ENCODE assay signal across 32 cellular contexts in the genomic region with DNA sequence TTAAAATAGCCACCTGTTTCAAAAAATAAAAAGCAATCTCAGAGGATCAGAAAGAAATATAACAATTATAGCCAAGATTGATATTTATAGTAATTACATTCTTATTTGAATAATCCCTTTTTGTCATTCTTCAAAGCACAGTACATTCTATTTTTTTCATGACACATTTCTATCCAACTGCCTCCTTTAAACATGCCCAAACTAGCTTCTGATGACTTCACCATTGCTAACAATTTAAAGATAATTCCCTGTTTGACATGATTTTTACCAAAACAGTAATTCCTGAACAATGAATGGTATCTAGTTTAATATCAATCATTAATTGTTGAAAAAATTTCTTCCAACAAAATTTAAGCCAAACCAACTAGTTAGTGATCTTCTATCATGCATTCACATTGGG.
"Had no signal": no experiment of that assay in that cellular context is flagged by ENCODE, and none has a peak within 500 bp of the region (broad histone marks: within the 10 kb centered on the region; RNA-seq: fewer than 3 reads in every experiment).

No MANE protein-coding gene starts in this region.

- H3K9me3 Mint-ChIP-seq: activated CD4-positive, alpha-beta memory T cell treated with anti-CD3 and anti-CD28 coated beads for 36 hours; activated naive CD4-positive, alpha-beta T cell treated with anti-CD3 and anti-CD28 coated beads for 36 hours; activated naive CD4-positive, alpha-beta T cell treated with anti-CD3 and anti-CD28 coated beads, Interleukin-2, amount 50 U/mL, for 24 hours; activated naive CD8-positive, alpha-beta T cell treated with anti-CD3 and anti-CD28 coated beads for 36 hours; activated naive CD8-positive, alpha-beta T cell treated with anti-CD3 and anti-CD28 coated beads, Interleukin-2, amount 50 U/mL, for 24 hours; activated T-helper 1 cell treated with anti-CD3 and anti-CD28 coated beads, Interleukin-12 subunit alpha, Interleukin-12 subunit beta, Interleukin-2, Interleukin-4 antibody, amounts not matched to agents 30 ng/mL and 10 ng/mL and 1 ng/mL, durations not matched to agents 14 hours and 24 hours and 36 hours; activated T-helper 2 cell treated with anti-CD3 and anti-CD28 coated beads, Interferon-gamma antibody, Interleukin-2, Interleukin-4, amounts not matched to agents 10 μg/mL and 5 μg/mL and 100 μg/mL, durations not matched to agents 14 hours and 24 hours and 36 hours; central memory CD8-positive, alpha-beta T cell; dendritic cell treated with granulocyte-macrophage colony-stimulating factor and Interleukin-4, amounts not matched to agents 40 ng/mL and 50 ng/mL, for 4 days; endodermal cell had no signal

- H3K4me3 Mint-ChIP-seq: activated CD4-positive, alpha-beta memory T cell treated with anti-CD3 and anti-CD28 coated beads for 36 hours; activated CD4-positive, alpha-beta T cell treated with anti-CD3 and anti-CD28 coated beads for 36 hours; activated CD4-positive, alpha-beta T cell treated with anti-CD3 and anti-CD28 coated beads, Interleukin-2, amount 10 ng/mL, durations not matched to agents 24 days and 14 days; activated CD8-positive, alpha-beta memory T cell treated with anti-CD3 and anti-CD28 coated beads, Interleukin-2, amount 10 ng/mL, durations not matched to agents 7 days and 5 days; activated CD8-positive, alpha-beta T cell treated with anti-CD3 and anti-CD28 coated beads, Interleukin-2, amount 10 ng/mL, durations not matched to agents 7 days and 5 days; activated naive CD4-positive, alpha-beta T cell treated with anti-CD3 and anti-CD28 coated beads for 36 hours; activated naive CD4-positive, alpha-beta T cell treated with anti-CD3 and anti-CD28 coated beads, Interleukin-2, amount 50 U/mL, for 24 hours; activated naive CD8-positive, alpha-beta T cell treated with anti-CD3 and anti-CD28 coated beads for 36 hours; activated naive CD8-positive, alpha-beta T cell treated with anti-CD3 and anti-CD28 coated beads, Interleukin-2, amount 50 U/mL, for 24 hours; activated T-helper 1 cell treated with anti-CD3 and anti-CD28 coated beads, Interleukin-12 subunit alpha, Interleukin-12 subunit beta, Interleukin-2, Interleukin-4 antibody, amounts not matched to agents 30 ng/mL and 10 ng/mL and 1 ng/mL, durations not matched to agents 14 hours and 24 hours and 36 hours; central memory CD8-positive, alpha-beta T cell; dendritic cell treated with granulocyte-macrophage colony-stimulating factor and Interleukin-4, amounts not matched to agents 40 ng/mL and 50 ng/mL, for 4 days; endodermal cell; T-helper 17 cell had no signal

- H3K36me3 ChIP-seq: adrenal gland, gastrocnemius medialis, heart left ventricle had no signal

- H3K4me1 ChIP-seq: adrenal gland, body of pancreas, gastrocnemius medialis had no signal

- H3K27ac Mint-ChIP-seq: activated CD4-positive, alpha-beta memory T cell treated with anti-CD3 and anti-CD28 coated beads for 36 hours; activated CD4-positive, alpha-beta T cell treated with anti-CD3 and anti-CD28 coated beads for 36 hours; activated CD4-positive, alpha-beta T cell treated with anti-CD3 and anti-CD28 coated beads, Interleukin-2, amount 10 ng/mL, durations not matched to agents 24 days and 14 days; activated CD8-positive, alpha-beta memory T cell treated with anti-CD3 and anti-CD28 coated beads, Interleukin-2, amount 10 ng/mL, durations not matched to agents 7 days and 5 days; activated CD8-positive, alpha-beta T cell treated with anti-CD3 and anti-CD28 coated beads, Interleukin-2, amount 10 ng/mL, durations not matched to agents 7 days and 5 days; activated naive CD4-positive, alpha-beta T cell treated with anti-CD3 and anti-CD28 coated beads for 36 hours; activated naive CD4-positive, alpha-beta T cell treated with anti-CD3 and anti-CD28 coated beads, Interleukin-2, amount 50 U/mL, for 24 hours; activated naive CD8-positive, alpha-beta T cell treated with anti-CD3 and anti-CD28 coated beads for 36 hours; activated naive CD8-positive, alpha-beta T cell treated with anti-CD3 and anti-CD28 coated beads, Interleukin-2, amount 50 U/mL, for 24 hours; activated T-helper 1 cell treated with anti-CD3 and anti-CD28 coated beads, Interleukin-12 subunit alpha, Interleukin-12 subunit beta, Interleukin-2, Interleukin-4 antibody, amounts not matched to agents 30 ng/mL and 10 ng/mL and 1 ng/mL, durations not matched to agents 14 hours and 24 hours and 36 hours; activated T-helper 2 cell treated with anti-CD3 and anti-CD28 coated beads, Interferon-gamma antibody, Interleukin-2, Interleukin-4, amounts not matched to agents 10 μg/mL and 5 μg/mL and 100 μg/mL, durations not matched to agents 14 hours and 24 hours and 36 hours; dendritic cell treated with granulocyte-macrophage colony-stimulating factor and Interleukin-4, amounts not matched to agents 40 ng/mL and 50 ng/mL, for 4 days; endodermal cell; T-helper 17 cell had no signal

- H3K9me3 ChIP-seq: adrenal gland, body of pancreas, gastrocnemius medialis, heart left ventricle had no signal

- H3K27me3 Mint-ChIP-seq: activated CD4-positive, alpha-beta T cell treated with anti-CD3 and anti-CD28 coated beads for 36 hours; activated naive CD8-positive, alpha-beta T cell treated with anti-CD3 and anti-CD28 coated beads, Interleukin-2, amount 50 U/mL, for 24 hours; dendritic cell treated with granulocyte-macrophage colony-stimulating factor and Interleukin-4, amounts not matched to agents 40 ng/mL and 50 ng/mL, for 4 days had no signal

- H3K4me3 ChIP-seq: adrenal gland, body of pancreas, coronary artery, dorsolateral prefrontal cortex, gastrocnemius medialis, heart left ventricle had no signal

- H3K4me1 Mint-ChIP-seq: activated CD4-positive, alpha-beta T cell treated with anti-CD3 and anti-CD28 coated beads for 36 hours; activated CD4-positive, alpha-beta T cell treated with anti-CD3 and anti-CD28 coated beads, Interleukin-2, amount 10 ng/mL, durations not matched to agents 24 days and 14 days; activated CD8-positive, alpha-beta memory T cell treated with anti-CD3 and anti-CD28 coated beads, Interleukin-2, amount 10 ng/mL, durations not matched to agents 7 days and 5 days; activated naive CD4-positive, alpha-beta T cell treated with anti-CD3 and anti-CD28 coated beads, Interleukin-2, amount 50 U/mL, for 24 hours; activated naive CD8-positive, alpha-beta T cell treated with anti-CD3 and anti-CD28 coated beads for 36 hours; activated naive CD8-positive, alpha-beta T cell treated with anti-CD3 and anti-CD28 coated beads, Interleukin-2, amount 50 U/mL, for 24 hours; central memory CD8-positive, alpha-beta T cell; T-helper 17 cell had no signal

- H3K27me3 ChIP-seq: body of pancreas, dorsolateral prefrontal cortex, gastrocnemius medialis, heart left ventricle had no signal

- H3K27ac ChIP-seq: adrenal gland, body of pancreas, coronary artery, dorsolateral prefrontal cortex, gastrocnemius medialis, heart left ventricle had no signal

- DNase-seq: activated CD4-positive, alpha-beta memory T cell treated with anti-CD3 and anti-CD28 coated beads for 36 hours; activated CD4-positive, alpha-beta T cell treated with anti-CD3 and anti-CD28 coated beads for 36 hours; activated CD4-positive, alpha-beta T cell treated with anti-CD3 and anti-CD28 coated beads, Interleukin-2, amount 10 ng/mL, durations not matched to agents 24 days and 14 days; activated CD4-positive, CD25-positive, alpha-beta regulatory T cell; activated CD4-positive, CD25-positive, alpha-beta regulatory T cell treated with anti-CD3 and anti-CD28 coated beads, Interleukin-2, amount 50 U/mL, for 72 hours; activated CD8-positive, alpha-beta memory T cell treated with anti-CD3 and anti-CD28 coated beads, Interleukin-2, amount 10 ng/mL, durations not matched to agents 7 days and 5 days; activated CD8-positive, alpha-beta memory T cell treated with anti-CD3 and anti-CD28 coated beads, Interleukin-2, amount 50 U/mL, for 4 hours; activated CD8-positive, alpha-beta T cell treated with anti-CD3 and anti-CD28 coated beads, Interleukin-2, amount 10 ng/mL, durations not matched to agents 7 days and 5 days; activated effector memory CD4-positive, alpha-beta T cell treated with anti-CD3 and anti-CD28 coated beads, Interleukin-2, amount 50 U/mL, for 16 hours; activated naive CD4-positive, alpha-beta T cell treated with anti-CD3 and anti-CD28 coated beads for 36 hours; activated naive CD8-positive, alpha-beta T cell treated with anti-CD3 and anti-CD28 coated beads for 36 hours; activated naive CD8-positive, alpha-beta T cell treated with anti-CD3 and anti-CD28 coated beads, Interleukin-2, amount 50 U/mL, for 24 hours; activated T-cell treated with anti-CD3 and anti-CD28 coated beads, Interleukin-2, amount 50 U/mL, for 1 hour; activated T-cell treated with anti-CD3 and anti-CD28 coated beads, Interleukin-2, amount 50 U/mL, for 48 hours; adrenal gland; amygdala; aorta; body of pancreas; dorsolateral prefrontal cortex; effector memory CD4-positive, alpha-beta T cell; endodermal cell; gastrocnemius medialis; glutamatergic neuron; heart left ventricle; T-helper 1 cell; T-helper 17 cell had no signal

- H3K36me3 Mint-ChIP-seq: activated CD4-positive, alpha-beta memory T cell treated with anti-CD3 and anti-CD28 coated beads for 36 hours; activated CD8-positive, alpha-beta memory T cell treated with anti-CD3 and anti-CD28 coated beads, Interleukin-2, amount 10 ng/mL, durations not matched to agents 7 days and 5 days; activated naive CD4-positive, alpha-beta T cell treated with anti-CD3 and anti-CD28 coated beads, Interleukin-2, amount 50 U/mL, for 24 hours; activated naive CD8-positive, alpha-beta T cell treated with anti-CD3 and anti-CD28 coated beads for 36 hours had no signal
